Comparison of ENCODE assay signal across 23 cellular contexts in the genomic region with DNA sequence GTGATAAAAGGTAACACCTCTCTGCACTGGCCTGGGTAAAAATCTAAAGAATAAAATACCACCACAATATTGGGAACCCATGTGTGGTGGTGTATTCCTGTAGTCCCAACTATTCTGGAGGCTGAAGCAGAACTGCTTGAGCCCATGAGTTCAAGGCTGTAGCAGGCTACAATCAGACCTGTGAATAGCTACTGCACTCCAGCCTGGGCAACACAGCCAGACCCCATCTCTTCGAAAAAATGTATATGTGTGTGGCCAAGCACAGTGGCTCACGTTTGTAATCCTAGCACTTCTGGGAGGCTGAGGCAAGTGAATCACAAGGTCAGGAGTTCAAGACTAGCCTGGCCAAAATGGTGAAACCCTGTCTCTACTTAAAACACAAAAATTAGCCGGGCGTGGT. TPM values are rescaled to one million over a fixed set of nuclear protein-coding genes. Genes with fewer than 3 reads are reported as not detected.
DNase-seq lines count a peak whose midpoint lies in the region; ATAC-seq, FAIRE-seq and TF ChIP-seq lines count a peak whose summit lies in the region.
"Had no signal": no experiment of that assay in that cellular context is flagged by ENCODE, and none has a peak within 500 bp of the region (broad histone marks: within the 10 kb centered on the region; RNA-seq: fewer than 3 reads in every experiment).

No MANE protein-coding gene starts in this region.

- no peak overlapping the region for H4K5ac ChIP-seq in mesendoderm (ENCODE audit: low read length)

- H3K79me2 ChIP-seq in mesendoderm (ENCODE audit: control insufficient read depth, insufficient read depth, low read length) = peaks cover 22% of the 10 kb centered on the region

- DNase-seq in activated T-cell treated with anti-CD3 and anti-CD28 coated beads, Interleukin-2, amount 50 U/mL, for 4 hours = no peak
- DNase-seq in activated T-cell treated with anti-CD3 and anti-CD28 coated beads, Interleukin-2, amount 50 U/mL, for 48 hours = no peak
- DNase-seq in T-cell (no peak), chondrocyte (ENCODE audit: low spot score) (no peak), osteocyte (ENCODE audit: extremely low spot score, unreplicated experiment) (no peak), frontal cortex (ENCODE audit: low spot score in 2 of 2) (no peak), NOMO-1 treated with DMSO at 0.1 percent for 48 hours (lab: John Stamatoyannopoulos, UW; ENCODE audit: unreplicated experiment) (no peak), mesendoderm (no peak)
- DNase-seq: ACHN; colonic mucosa; DMS79; mesenchymal stem cell; NCI-H1436; NCI-H2171 treated with DMSO at 0.1 percent for 48 hours; PC-3; stimulated activated CD4-positive, alpha-beta T cell treated with anti-CD3 and anti-CD28 coated beads, Interleukin-15, amount 100 ng/mL, for 24 hours; stimulated activated naive CD4-positive, alpha-beta T cell treated with Interleukin-2 at 50 U/mL for 16 hours; trophoblast cell had no signal

- H3K36me3 ChIP-seq in mesendoderm (ENCODE audit: control insufficient read depth, insufficient read depth, low read length) = peaks cover 6% of the 10 kb centered on the region

- peaks cover 47% of the 10 kb centered on the region for H3K4me1 Mint-ChIP-seq in activated T-cell treated with anti-CD3 and anti-CD28 coated beads, Interleukin-2, amount 50 U/mL, for 4 hours (ENCODE audit: low read depth)
- H3K4me1 Mint-ChIP-seq in T-cell (peaks cover 55 to 57% (median 55%) of the 10 kb centered on the region in 3 donors), chondrocyte (ENCODE audit: low read depth) (peaks cover 50% of the 10 kb centered on the region), osteocyte (ENCODE audit: unreplicated experiment) (peaks cover 46% of the 10 kb centered on the region)

- peaks cover 4% of the 10 kb centered on the region for H3K79me1 ChIP-seq in mesendoderm (ENCODE audit: low read length)

- H3K4me3 Mint-ChIP-seq in activated T-cell treated with anti-CD3 and anti-CD28 coated beads, Interleukin-2, amount 50 U/mL, for 4 hours = peak overlapping the region; percentile 85
- H3K4me3 Mint-ChIP-seq in T-cell = peak overlapping the region; percentile 86 to 91 (median 88)
- H3K4me3 Mint-ChIP-seq in chondrocyte (ENCODE audit: unreplicated experiment) = peak overlapping the region; percentile 74
- peak overlapping the region; percentile 80 for H3K4me3 Mint-ChIP-seq in osteocyte (ENCODE audit: unreplicated experiment)

- H3K27ac Mint-ChIP-seq in T-cell (no peak overlapping the region), chondrocyte (ENCODE audit: unreplicated experiment) (no peak overlapping the region), osteocyte (ENCODE audit: unreplicated experiment) (no peak overlapping the region)

- no peak overlapping the region for H3K56ac ChIP-seq in mesendoderm (ENCODE audit: low read length)

- H3K27ac ChIP-seq in mesendoderm (ENCODE audit: low read depth, low read length) = no peak overlapping the region
- H3K27ac ChIP-seq: colonic mucosa, neutrophil, right atrium auricular region, SJSA1 had no signal

- no peak overlapping the region for H2BK5ac ChIP-seq in mesendoderm (ENCODE audit: low read length)

- no peak overlapping the region for H3K23ac ChIP-seq in mesendoderm (ENCODE audit: low read length)

- no peak overlapping the region for H3K18ac ChIP-seq in mesendoderm (ENCODE audit: low read length)

- no peak overlapping the region for H3K4me3 ChIP-seq in mesendoderm (ENCODE audit: low read length)
- H3K4me3 ChIP-seq: colonic mucosa, right atrium auricular region, SJSA1 had no signal

- H3K36me3 Mint-ChIP-seq in activated T-cell treated with anti-CD3 and anti-CD28 coated beads, Interleukin-2, amount 50 U/mL, for 4 hours (ENCODE audit: insufficient read depth) = peaks cover 24% of the 10 kb centered on the region
- H3K36me3 Mint-ChIP-seq in T-cell (peaks cover 21% of the 10 kb centered on the region), chondrocyte (ENCODE audit: low read depth) (peaks cover 15% of the 10 kb centered on the region), osteocyte (ENCODE audit: unreplicated experiment) (peaks cover 20% of the 10 kb centered on the region)

- H2AK5ac ChIP-seq in mesendoderm (ENCODE audit: low read length) = no peak overlapping the region

- H3K9ac ChIP-seq in mesendoderm (ENCODE audit: low read length) = no peak overlapping the region

- FAIRE-seq in frontal cortex (lab: Jason Lieb, UNC) = no peak
- FAIRE-seq: endothelial cell of umbilical vein had no signal

- H2BK120ac ChIP-seq in mesendoderm (ENCODE audit: low read depth, low read length) = no peak overlapping the region

- no peaks in the 10 kb centered on the region for H3K27me3 Mint-ChIP-seq in activated T-cell treated with anti-CD3 and anti-CD28 coated beads, Interleukin-2, amount 50 U/mL, for 4 hours (ENCODE audit: low read depth)
- H3K27me3 Mint-ChIP-seq in T-cell = no peaks in the 10 kb centered on the region
- no peaks in the 10 kb centered on the region for H3K27me3 Mint-ChIP-seq in chondrocyte (ENCODE audit: low read depth)
- H3K27me3 Mint-ChIP-seq in osteocyte (ENCODE audit: unreplicated experiment) = no peaks in the 10 kb centered on the region

- no peaks in the 10 kb centered on the region for H3K27me3 ChIP-seq in mesendoderm (ENCODE audit: insufficient read depth, low read length, poor library complexity)
- H3K27me3 ChIP-seq: colonic mucosa, right atrium auricular region, SJSA1 had no signal

- no peak overlapping the region for H3K4me2 ChIP-seq in mesendoderm (ENCODE audit: low read length)

- H3K4ac ChIP-seq in mesendoderm (ENCODE audit: low read depth, low read length) = no peak overlapping the region

- H3K9me3 Mint-ChIP-seq in activated T-cell treated with anti-CD3 and anti-CD28 coated beads, Interleukin-2, amount 50 U/mL, for 4 hours = peaks cover 3% of the 10 kb centered on the region
- H3K9me3 Mint-ChIP-seq in T-cell = no peaks in the 10 kb centered on the region
- no peaks in the 10 kb centered on the region for H3K9me3 Mint-ChIP-seq in chondrocyte (ENCODE audit: low read depth)
- no peaks in the 10 kb centered on the region for H3K9me3 Mint-ChIP-seq in osteocyte (ENCODE audit: unreplicated experiment)
- H3K9me3 Mint-ChIP-seq: CD14-positive monocyte had no signal

- no peak overlapping the region for H2BK15ac ChIP-seq in mesendoderm (replicated peaks; ENCODE audit: low read depth)

- no CpG with 5 or more reads among the region's 4 CpGs for WGBS in mesendoderm (ENCODE audit: extremely low coverage, insufficient coverage, low lambda C conversion rate)

- no peak for TF ChIP-seq CTCF in chondrocyte (IDR thresholded peaks at IDR 0.05)
- no peak for TF ChIP-seq CTCF in osteocyte (IDR thresholded peaks at IDR 0.05)

- CTCF ChIA-PET in T-cell (lab: Charles Lee) = interaction anchor here in 1 of 2 donors (1.3 kb wide), 1 partner anchor 10 kb away, joined by 3 read pairs; no protein-coding TSS in a partner anchor

- POLR2A ChIA-PET in T-cell (lab: Charles Lee) = interaction anchor here (0.6 to 0.8 kb wide), 2 partner anchors 69 to 1050 kb away, joined by 4 to 8 read pairs; no protein-coding TSS in a partner anchor

- no peaks in the 10 kb centered on the region for H3K4me1 ChIP-seq in mesendoderm (ENCODE audit: control insufficient read depth, low read depth, low read length)

- ATAC-seq in activated T-cell treated with anti-CD3 and anti-CD28 coated beads, Interleukin-2, amount 50 U/mL, for 4 hours = no peak
- ATAC-seq in T-cell (replicated peaks in 1 of 4) = no peak
- ATAC-seq: PC-3 had no signal

- H4K8ac ChIP-seq in mesendoderm (ENCODE audit: low read depth, low read length) = no peak overlapping the region

RNA-seq across cellular contexts. Expression of gene RPL14, which starts 1.8 kb away (rescaled TPM):
- total RNA-seq in activated T-cell treated with anti-CD3 and anti-CD28 coated beads, Interleukin-2, amount 50 U/mL, for 4 hours = 1,000 to 10,000 TPM; 3,658 to 4,119 (median 4,117) TPM
- total RNA-seq in T-cell = 1,000 to 10,000 TPM; 2,898 to 3,980 (median 3,701) TPM
- total RNA-seq in chondrocyte = 1,107 to 1,188 TPM (median 1,159 TPM) in 3 replicates
- 1,629 and 1,726 TPM in 2 replicates for total RNA-seq in osteocyte
- total RNA-seq in frontal cortex = 163 TPM
- 1,878 TPM for polyA plus RNA-seq in mesendoderm (2013, experiment 1 of 2)
- polyA plus RNA-seq in mesendoderm (2013, experiment 2 of 2) = 1,871 TPM

RNA-seq across cellular contexts. Expression of gene ZNF619, which starts 21.6 kb away (rescaled TPM):
- 1 to 10 TPM; 3.0 to 4.4 (median 3.0) TPM for total RNA-seq in activated T-cell treated with anti-CD3 and anti-CD28 coated beads, Interleukin-2, amount 50 U/mL, for 4 hours
- total RNA-seq in T-cell = 10 to 100 TPM in 3 of 5 donors, 1 to 10 TPM in 2; 7.3 to 12.2 (median 11.2) TPM
- total RNA-seq in chondrocyte = 3.3 to 5.5 TPM (median 3.7 TPM) in 3 replicates
- 6.7 and 8.4 TPM in 2 replicates for total RNA-seq in osteocyte
- 4.5 TPM for total RNA-seq in frontal cortex
- polyA plus RNA-seq in mesendoderm (2013, experiment 1 of 2) = 4.5 TPM
- polyA plus RNA-seq in mesendoderm (2013, experiment 2 of 2) = 4.0 TPM

RNA-seq across cellular contexts. Expression of gene ZNF620, which starts 50.5 kb away (rescaled TPM):
- 1 to 10 TPM; 3.1 to 3.2 (median 3.2) TPM for total RNA-seq in activated T-cell treated with anti-CD3 and anti-CD28 coated beads, Interleukin-2, amount 50 U/mL, for 4 hours
- 1 to 10 TPM; 2.0 to 3.1 (median 3.1) TPM for total RNA-seq in T-cell
- 1.1 to 2.3 TPM (median 2.0 TPM) in 3 replicates for total RNA-seq in chondrocyte
- 3.7 and 4.8 TPM in 2 replicates for total RNA-seq in osteocyte
- total RNA-seq in frontal cortex = 13.9 TPM
- 8.6 TPM for polyA plus RNA-seq in mesendoderm (2013, experiment 1 of 2)
- polyA plus RNA-seq in mesendoderm (2013, experiment 2 of 2) = 8.9 TPM
